Comparison of ENCODE assay signal across 23 cellular contexts in genomic region chr3:139332092-139332491, GRCh38.
"Had no signal": no experiment of that assay in that cellular context is flagged by ENCODE, and none has a peak within 500 bp of the region (broad histone marks: within the 10 kb centered on the region; RNA-seq: fewer than 3 reads in every experiment).

No MANE protein-coding gene starts in this region.

- H3K4me1 ChIP-seq: colonic mucosa, gastrocnemius medialis had no signal

- H3K9me3 ChIP-seq: colonic mucosa, esophagus squamous epithelium, gastrocnemius medialis, heart right ventricle, left lung, lower lobe of right lung, mucosa of descending colon had no signal

- DNase-seq: colonic mucosa; dermis blood vessel endothelial cell; dorsolateral prefrontal cortex; effector CD4-positive, alpha-beta T cell; effector memory CD4-positive, alpha-beta T cell; esophagus squamous epithelium; foreskin fibroblast; foreskin melanocyte; gastrocnemius medialis; glutamatergic neuron; head of caudate nucleus; heart right ventricle; hippocampal formation; kidney; kidney glomerular epithelial cell; left colon; left lung; left ventricle myocardium superior; lower lobe of right lung; mesenchymal stem cell; mucosa of descending colon; naive B cell had no signal

- H3K36me3 Mint-ChIP-seq: mesothelial cell of epicardium, naive B cell had no signal

- H3K4me3 ChIP-seq: colonic mucosa, dorsolateral prefrontal cortex, esophagus squamous epithelium, gastrocnemius medialis, heart right ventricle, left lung, lower lobe of right lung, mucosa of descending colon had no signal

- H3K27ac Mint-ChIP-seq: mesothelial cell of epicardium, naive B cell had no signal

- H3K9me3 Mint-ChIP-seq: mesothelial cell of epicardium, naive B cell had no signal

- H3K36me3 ChIP-seq: colonic mucosa, esophagus squamous epithelium, gastrocnemius medialis, heart right ventricle, left lung, lower lobe of right lung had no signal

- ATAC-seq: gastrocnemius medialis, heart right ventricle, left colon, left lung, left ventricle myocardium superior, lower lobe of right lung, mucosa of descending colon had no signal

- H3K27ac ChIP-seq: colonic mucosa, esophagus squamous epithelium, gastrocnemius medialis, heart right ventricle, left lung, lower lobe of right lung had no signal

- H3K4me3 Mint-ChIP-seq: mesothelial cell of epicardium, naive B cell had no signal
